Comparison of ENCODE assay signal across 8 cellular contexts in the genomic region with DNA sequence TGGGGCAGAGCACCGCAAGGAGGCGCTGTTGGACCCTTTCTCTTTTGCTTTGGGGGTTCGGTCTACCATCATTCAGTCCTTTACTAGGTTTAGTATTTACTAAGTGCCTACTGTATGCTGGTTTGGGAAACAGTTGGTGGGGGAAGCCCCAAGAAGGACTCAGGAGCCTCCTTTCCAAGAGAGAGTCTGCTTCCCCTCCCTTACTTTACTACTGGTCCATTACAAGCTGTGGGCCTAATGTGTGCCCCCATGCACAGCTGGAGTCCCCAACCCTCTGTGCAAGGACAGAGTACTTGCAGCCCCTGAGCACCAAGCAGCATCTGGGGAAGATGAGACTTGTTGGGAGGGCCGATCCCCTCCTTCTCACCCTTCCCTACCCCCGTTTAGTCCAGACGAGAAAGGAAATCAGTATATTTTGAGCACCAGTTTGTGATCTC. TPM values are rescaled to one million over a fixed set of nuclear protein-coding genes. Genes with fewer than 3 reads are reported as not detected.
A peak's percentile ranks its signal among the peaks of the same experiment; 100 is the strongest.
DNase-seq lines count a peak whose midpoint lies in the region; ATAC-seq, FAIRE-seq and TF ChIP-seq lines count a peak whose summit lies in the region.

No MANE protein-coding gene starts in this region.

- H3K4me2 ChIP-seq in A549: peak overlapping the region; percentile 95

- no peaks in the 10 kb centered on the region for H3K36me3 ChIP-seq in ascending aorta

- ATAC-seq in A549: peak; percentile 40 to 60; a peak in 4 of 6 replicates
- peak; percentile 2 for ATAC-seq in HG03139 (IDR thresholded peaks at IDR 0.05; ENCODE audit: unreplicated experiment)

- peaks cover 20% of the 10 kb centered on the region for H3K4me1 ChIP-seq in A549
- H3K4me1 ChIP-seq in ascending aorta: peaks cover 6 to 20% of the 10 kb centered on the region in 2 donors

- peak; percentile 86 to 87 for TF ChIP-seq RAD21 in A549 (conservative IDR thresholded peaks at IDR 0.05 in 1 of 2, IDR thresholded peaks at IDR 0.05 in 1 of 2)

- 45% methylated on average over 4 of the region's 6 CpGs for WGBS in A549 (ENCODE audit: missing lambda C conversion rate)

- DNase-seq in A549 (ENCODE audit: low read depth in 1 of 2, low spot score in 1 of 2): no peak
- no peak for DNase-seq in GM18507 (ENCODE audit: extremely low spot score, insufficient read length, low read depth)
- DNase-seq in RPMI7951 (ENCODE audit: low read depth): peak; percentile 69
- peak in 1 of 2 donors; percentile 92 for DNase-seq in ascending aorta (ENCODE audit: low spot score in 2 of 2)
- DNase-seq in iris pigment epithelial cell (ENCODE audit: low read depth): peak; percentile 76
- DNase-seq in stimulated activated CD4-positive, alpha-beta T cell treated with anti-CD3 and anti-CD28 coated beads, Interleukin-1b, Interleukin-23, amount 100 ng/mL, for 4 hours (ENCODE audit: low read depth in 2 of 2): peak; percentile 87 to 89
- DNase-seq in RPMI8226: no peak

- FAIRE-seq in A549 (lab: Jason Lieb, UNC) (no peak), GM18507 (lab: Jason Lieb, UNC) (peak; percentile 86)

- TF ChIP-seq EP300 in A549 (IDR thresholded peaks at IDR 0.05): no peak

- H3K27me3 ChIP-seq in ascending aorta: no peaks in the 10 kb centered on the region

- TF ChIP-seq POLR2A in A549 (IDR thresholded peaks at IDR 0.05; ENCODE audit: low read length): no peak

- H3K27ac ChIP-seq in A549 (peak overlapping the region; percentile 74 to 89), ascending aorta (peak overlapping the region; percentile 78 to 82)

- TF ChIP-seq CTCF in A549 (IDR thresholded peaks at IDR 0.05): peak; percentile 96
- peak in 2 of 3 experiments; percentile 83 for TF ChIP-seq CTCF in ascending aorta (IDR thresholded peaks at IDR 0.05)

- POLR2A ChIA-PET in A549 (lab: Yijun Ruan, JAX): interaction anchor here (1.5 to 2.5 kb wide), 3 partner anchors 73 to 78 kb away, joined by 3 to 16 read pairs (median 13); no protein-coding TSS in a partner anchor

- H3K4me3 ChIP-seq in A549 (peak overlapping the region; percentile 72), ascending aorta (peak overlapping the region; percentile 84 to 93)

- H3K9me3 ChIP-seq in A549 (no peaks in the 10 kb centered on the region), ascending aorta (no peaks in the 10 kb centered on the region)

- CTCF ChIA-PET in A549 (lab: Yijun Ruan, JAX): interaction anchor here (0.6 to 9.2 kb wide), 68 partner anchors 10 to 1590 kb away, joined by 3 to 318 read pairs (median 5); a partner anchor contains a TSS

- intact Hi-C loops in ascending aorta (cut with DNase I): loop anchor here (1.0 to 10.0 kb wide), 6 partner anchors 30 to 236 kb away; a partner anchor contains a TSS

TF ChIP-seq in A549, 52 proteins besides CTCF, POLR2A, EP300 and RAD21:
- TF ChIP-seq, protein P1, sequence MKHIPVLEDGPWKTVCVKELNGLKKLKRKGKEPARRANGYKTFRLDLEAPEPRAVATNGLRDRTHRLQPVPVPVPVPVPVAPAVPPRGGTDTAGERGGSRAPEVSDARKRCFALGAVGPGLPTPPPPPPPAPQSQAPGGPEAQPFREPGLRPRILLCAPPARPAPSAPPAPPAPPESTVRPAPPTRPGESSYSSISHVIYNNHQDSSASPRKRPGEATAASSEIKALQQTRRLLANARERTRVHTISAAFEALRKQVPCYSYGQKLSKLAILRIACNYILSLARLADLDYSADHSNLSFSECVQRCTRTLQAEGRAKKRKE (CRISPR knock-in tag; IDR thresholded peaks at IDR 0.05; ENCODE audit: low read depth): no peak
- TF ChIP-seq HOXA7 (CRISPR knock-in tag; IDR thresholded peaks at IDR 0.05): no peak
- TF ChIP-seq, protein P2, sequence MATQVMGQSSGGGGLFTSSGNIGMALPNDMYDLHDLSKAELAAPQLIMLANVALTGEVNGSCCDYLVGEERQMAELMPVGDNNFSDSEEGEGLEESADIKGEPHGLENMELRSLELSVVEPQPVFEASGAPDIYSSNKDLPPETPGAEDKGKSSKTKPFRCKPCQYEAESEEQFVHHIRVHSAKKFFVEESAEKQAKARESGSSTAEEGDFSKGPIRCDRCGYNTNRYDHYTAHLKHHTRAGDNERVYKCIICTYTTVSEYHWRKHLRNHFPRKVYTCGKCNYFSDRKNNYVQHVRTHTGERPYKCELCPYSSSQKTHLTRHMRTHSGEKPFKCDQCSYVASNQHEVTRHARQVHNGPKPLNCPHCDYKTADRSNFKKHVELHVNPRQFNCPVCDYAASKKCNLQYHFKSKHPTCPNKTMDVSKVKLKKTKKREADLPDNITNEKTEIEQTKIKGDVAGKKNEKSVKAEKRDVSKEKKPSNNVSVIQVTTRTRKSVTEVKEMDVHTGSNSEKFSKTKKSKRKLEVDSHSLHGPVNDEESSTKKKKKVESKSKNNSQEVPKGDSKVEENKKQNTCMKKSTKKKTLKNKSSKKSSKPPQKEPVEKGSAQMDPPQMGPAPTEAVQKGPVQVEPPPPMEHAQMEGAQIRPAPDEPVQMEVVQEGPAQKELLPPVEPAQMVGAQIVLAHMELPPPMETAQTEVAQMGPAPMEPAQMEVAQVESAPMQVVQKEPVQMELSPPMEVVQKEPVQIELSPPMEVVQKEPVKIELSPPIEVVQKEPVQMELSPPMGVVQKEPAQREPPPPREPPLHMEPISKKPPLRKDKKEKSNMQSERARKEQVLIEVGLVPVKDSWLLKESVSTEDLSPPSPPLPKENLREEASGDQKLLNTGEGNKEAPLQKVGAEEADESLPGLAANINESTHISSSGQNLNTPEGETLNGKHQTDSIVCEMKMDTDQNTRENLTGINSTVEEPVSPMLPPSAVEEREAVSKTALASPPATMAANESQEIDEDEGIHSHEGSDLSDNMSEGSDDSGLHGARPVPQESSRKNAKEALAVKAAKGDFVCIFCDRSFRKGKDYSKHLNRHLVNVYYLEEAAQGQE (IDR thresholded peaks at IDR 0.05): no peak
- peak; percentile 22; the same call in 1 of the 2 replicates for TF ChIP-seq MYC (IDR thresholded peaks at IDR 0.05; ENCODE audit: borderline replicate concordance, low read length)
- TF ChIP-seq FOXS1 (CRISPR knock-in tag; IDR thresholded peaks at IDR 0.05): no peak
- TF ChIP-seq JUNB (IDR thresholded peaks at IDR 0.05): no peak
- TF ChIP-seq SMC3 (IDR thresholded peaks at IDR 0.05): peak; percentile 79; the same call in 1 of the 3 replicates
- TF ChIP-seq, protein P3, sequence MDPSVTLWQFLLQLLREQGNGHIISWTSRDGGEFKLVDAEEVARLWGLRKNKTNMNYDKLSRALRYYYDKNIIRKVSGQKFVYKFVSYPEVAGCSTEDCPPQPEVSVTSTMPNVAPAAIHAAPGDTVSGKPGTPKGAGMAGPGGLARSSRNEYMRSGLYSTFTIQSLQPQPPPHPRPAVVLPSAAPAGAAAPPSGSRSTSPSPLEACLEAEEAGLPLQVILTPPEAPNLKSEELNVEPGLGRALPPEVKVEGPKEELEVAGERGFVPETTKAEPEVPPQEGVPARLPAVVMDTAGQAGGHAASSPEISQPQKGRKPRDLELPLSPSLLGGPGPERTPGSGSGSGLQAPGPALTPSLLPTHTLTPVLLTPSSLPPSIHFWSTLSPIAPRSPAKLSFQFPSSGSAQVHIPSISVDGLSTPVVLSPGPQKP (IDR thresholded peaks at IDR 0.05; ENCODE audit: low read depth, low read length): no peak
- TF ChIP-seq NR3C1 (IDR thresholded peaks at IDR 0.05): no peak

RNA-seq across cellular contexts. Expression of a gene that starts 0.9 kb away (rescaled TPM):
- 14.8 and 17.9 TPM in 2 replicates for polyA plus RNA-seq in A549 (2011; rRNA removed)
- polyA plus RNA-seq in A549 (2012; cell fraction: cytosol; rRNA removed): 19.3 and 21.6 TPM in 2 replicates
- 10.2 and 10.9 TPM in 2 replicates for polyA plus RNA-seq in A549 (2012; cell fraction: nucleus; rRNA removed)
- polyA plus RNA-seq in A549 (2017; fragmentation: RNase III; extraction: RNeasy Plus Mini Kit Qiagen cat#74134 plus additional on column Dnase treatment): 18.2 to 21.4 TPM (median 18.7 TPM) in 3 replicates
- 26.2 and 34.6 TPM in 2 replicates for polyA minus RNA-seq in A549 (2011; rRNA and poly(A)+ RNA removed)
- 57.7 and 62.9 TPM in 2 replicates for total RNA-seq in RPMI7951 (2014; rRNA removed; shearing (Covaris generic))
- 44.9 TPM for total RNA-seq in ascending aorta

RNA-seq across cellular contexts. Expression of a gene that starts 29.1 kb away (rescaled TPM):
- polyA plus RNA-seq in A549 (2011; rRNA removed): 0.59 and 0.91 TPM in 2 replicates
- 0.15 and 0.19 TPM in 2 replicates for polyA plus RNA-seq in A549 (2012; cell fraction: cytosol; rRNA removed)
- 0.07 TPM in 1 of 2 replicates, not detected in the other for polyA plus RNA-seq in A549 (2012; cell fraction: nucleus; rRNA removed)
- 0.10 to 0.63 TPM (median 0.53 TPM) in 3 replicates for polyA plus RNA-seq in A549 (2017; fragmentation: RNase III; extraction: RNeasy Plus Mini Kit Qiagen cat#74134 plus additional on column Dnase treatment)
- 0.79 and 1.1 TPM in 2 replicates for polyA minus RNA-seq in A549 (2011; rRNA and poly(A)+ RNA removed)
- total RNA-seq in RPMI7951 (2014; rRNA removed; shearing (Covaris generic)): 0.10 and 0.48 TPM in 2 replicates
- total RNA-seq in ascending aorta: 607 TPM

RNA-seq across cellular contexts. Expression of a gene that starts 31.0 kb away (rescaled TPM):
- not detected in 2 replicates for polyA plus RNA-seq in A549 (2011; rRNA removed)
- not detected in 2 replicates for polyA plus RNA-seq in A549 (2012; cell fraction: cytosol; rRNA removed)
- not detected in 2 replicates for polyA plus RNA-seq in A549 (2012; cell fraction: nucleus; rRNA removed)
- not detected in 3 replicates for polyA plus RNA-seq in A549 (2017; fragmentation: RNase III; extraction: RNeasy Plus Mini Kit Qiagen cat#74134 plus additional on column Dnase treatment)
- polyA minus RNA-seq in A549 (2011; rRNA and poly(A)+ RNA removed): not detected in 2 replicates
- total RNA-seq in RPMI7951 (2014; rRNA removed; shearing (Covaris generic)): not detected in 2 replicates
- not detected for total RNA-seq in ascending aorta

RNA-seq across cellular contexts. Expression of a gene that starts 37.8 kb away (rescaled TPM):
- 248 and 249 TPM in 2 replicates for polyA plus RNA-seq in A549 (2011; rRNA removed)
- polyA plus RNA-seq in A549 (2012; cell fraction: cytosol; rRNA removed): 322 and 442 TPM in 2 replicates
- 167 and 200 TPM in 2 replicates for polyA plus RNA-seq in A549 (2012; cell fraction: nucleus; rRNA removed)
- 172 to 184 TPM (median 179 TPM) in 3 replicates for polyA plus RNA-seq in A549 (2017; fragmentation: RNase III; extraction: RNeasy Plus Mini Kit Qiagen cat#74134 plus additional on column Dnase treatment)
- 74.6 and 86.9 TPM in 2 replicates for polyA minus RNA-seq in A549 (2011; rRNA and poly(A)+ RNA removed)
- 83.3 and 89.8 TPM in 2 replicates for total RNA-seq in RPMI7951 (2014; rRNA removed; shearing (Covaris generic))
- not detected for total RNA-seq in ascending aorta

RNA-seq across cellular contexts. Expression of a gene that starts 52.8 kb away (rescaled TPM):
- polyA plus RNA-seq in A549 (2011; rRNA removed) (4.6 and 5.3 TPM in 2 replicates), A549 (2017; fragmentation: RNase III; extraction: RNeasy Plus Mini Kit Qiagen cat#74134 plus additional on column Dnase treatment) (1.0 to 1.3 TPM (median 1.1 TPM) in 3 replicates)
- 3.5 and 4.4 TPM in 2 replicates for polyA plus RNA-seq in A549 (2012; cell fraction: cytosol; rRNA removed)
- 8.6 and 10.7 TPM in 2 replicates for polyA plus RNA-seq in A549 (2012; cell fraction: nucleus; rRNA removed)
- polyA minus RNA-seq in A549 (2011; rRNA and poly(A)+ RNA removed): 8.3 and 8.7 TPM in 2 replicates
- total RNA-seq in RPMI7951 (2014; rRNA removed; shearing (Covaris generic)): 6.5 and 7.3 TPM in 2 replicates
- 18.4 TPM for total RNA-seq in ascending aorta

Comparison
In these comparisons a context has a peak if more than half of its experiments do, and no peak if none do; other contexts are left out.
1. DNase-seq: peak in RPMI7951 (single experiment), iris pigment epithelial cell (single experiment) and stimulated activated CD4-positive, alpha-beta T cell treated with anti-CD3 and anti-CD28 coated beads, Interleukin-1b, Interleukin-23, amount 100 ng/mL, for 4 hours (2 of 2); none in A549 (0 of 2), GM18507 (single experiment) and RPMI8226 (single experiment).
2. RNA of a gene that starts 29.1 kb away (total RNA-seq): 607 TPM in ascending aorta (single experiment); 0.10 to 0.48 TPM in RPMI7951; every median in the first group is over 100 times any median in the second.